13 cellular contexts compared by ENCODE assay signal in genomic region chr2:187549951-187550555, GRCh38. TPM values are rescaled to one million over a fixed set of nuclear protein-coding genes. Genes with fewer than 3 reads are reported as not detected.
DNase-seq lines count a peak whose midpoint lies in the region; ATAC-seq and TF ChIP-seq lines count a peak whose summit lies in the region.
"Had no signal": no experiment of that assay in that cellular context is flagged by ENCODE, and none has a peak within 500 bp of the region (broad histone marks: within the 10 kb centered on the region; RNA-seq: fewer than 3 reads in every experiment).

No MANE protein-coding gene starts in this region.

- no peaks in the 10 kb centered on the region; the same call in 1 of the 2 replicates for H3K36me3 ChIP-seq in PC-3 (ENCODE audit: low read depth, low read length)
- no peaks in the 10 kb centered on the region for H3K36me3 ChIP-seq in duodenal mucosa (ENCODE audit: control insufficient read depth in 1 of 2, insufficient read depth in 2 of 2, low read length in 2 of 2)
- H3K36me3 ChIP-seq in mucosa of descending colon (ENCODE audit: low read depth), result no peaks in the 10 kb centered on the region
- no peaks in the 10 kb centered on the region for H3K36me3 ChIP-seq in tibial artery

- CTCF ChIA-PET in PC-3 (lab: Charles Lee), result no interaction called here

- peaks cover 51% of the 10 kb centered on the region for H3K79me2 ChIP-seq in PC-3 (ENCODE audit: low read length)

- no peak overlapping the region for H3K4me3 ChIP-seq in PC-3 (ENCODE audit: low read length)
- H3K4me3 ChIP-seq in duodenal mucosa (ENCODE audit: low read depth in 1 of 2, low read length in 2 of 2), result peak overlapping the region; percentile 40 to 42
- no peak overlapping the region for H3K4me3 ChIP-seq in mucosa of descending colon
- peak overlapping the region; percentile 60 to 65 for H3K4me3 ChIP-seq in tibial artery

- H3K4me1 ChIP-seq in PC-3 (ENCODE audit: insufficient read depth, low read length) (peaks cover 87% of the 10 kb centered on the region), duodenal mucosa (ENCODE audit: control insufficient read depth in 1 of 2, insufficient read depth in 2 of 2, low read length in 2 of 2) (peaks cover 5 to 15% of the 10 kb centered on the region in 2 donors), mucosa of descending colon (ENCODE audit: low read depth) (peaks cover 11% of the 10 kb centered on the region), tibial artery (peaks cover 0 to 77% (median 17%) of the 10 kb centered on the region in 4 donors)

- H3F3A ChIP-seq in PC-3 (ENCODE audit: low read length, unreplicated experiment), result peaks cover 2% of the 10 kb centered on the region

- TF ChIP-seq CTCF in PC-3 (conservative IDR thresholded peaks at IDR 0.05; ENCODE audit: low read depth, low read length) (no peak), mucosa of descending colon (IDR thresholded peaks at IDR 0.05) (no peak), tibial artery (IDR thresholded peaks at IDR 0.05) (no peak)

- peak overlapping the region; percentile 97 for H3K27ac ChIP-seq in PC-3 (ENCODE audit: low read length)
- H3K27ac ChIP-seq in duodenal mucosa (ENCODE audit: low read depth, low read length), result peak overlapping the region; percentile 4
- peak overlapping the region; percentile 77 to 80 for H3K27ac ChIP-seq in tibial artery
- H3K27ac ChIP-seq: KMS-11 had no signal

- ATAC-seq in PC-3, result no peak
- peak; percentile 31 for ATAC-seq in mucosa of descending colon
- ATAC-seq in HG03520 (IDR thresholded peaks at IDR 0.05; ENCODE audit: unreplicated experiment), result no peak
- ATAC-seq: CD8-positive, alpha-beta T cell had no signal

- 0 out of 2 replicates have a peak overlapping the region, but pooled peaks have one; percentile 47 for H3K9ac ChIP-seq in PC-3 (ENCODE audit: low read length)
- H3K9ac ChIP-seq in duodenal mucosa (ENCODE audit: low read depth in 1 of 2, low read length in 2 of 2), result no peak overlapping the region
- H3K9ac ChIP-seq: KMS-11 had no signal

- DNase-seq in PC-3 (no peak), mucosa of descending colon (no peak), tibial artery (no peak), GF-D8 (lab: John Stamatoyannopoulos, UW) (no peak)
- DNase-seq in stimulated activated CD4-positive, alpha-beta T cell treated with anti-CD3 and anti-CD28 coated beads, Interleukin-4, amount 100 ng/mL, for 4 hours, result no peak
- DNase-seq: activated B cell treated with CpG ODN at 0.5 μM for 24 hours; activated T-cell treated with anti-CD3 and anti-CD28 coated beads for 4 hours; CD8-positive, alpha-beta T cell; NCI-H187 treated with DMSO at 0.1 percent for 48 hours; NCI-H82 had no signal

- intact Hi-C loops in PC-3 (cut with micrococcal nuclease) (no loop called here), mucosa of descending colon (cut with DNase I, micrococcal nuclease) (no loop called here), tibial artery (cut with DNase I; ENCODE audit: low total_unique reads) (no loop called here)

- H3K9me2 ChIP-seq in PC-3 (replicated peaks; ENCODE audit: low read length), result no peaks in the 10 kb centered on the region

- peak overlapping the region; percentile 25 for H3K4me2 ChIP-seq in PC-3 (ENCODE audit: low read length)
- H3K4me2 ChIP-seq: KMS-11 had no signal

- POLR2A ChIA-PET in PC-3 (lab: Charles Lee; ENCODE audit: unreplicated experiment), result no interaction called here

- H3K27me3 ChIP-seq in PC-3 (ENCODE audit: low read length), result no peaks in the 10 kb centered on the region
- no peaks in the 10 kb centered on the region for H3K27me3 ChIP-seq in duodenal mucosa (ENCODE audit: control insufficient read depth in 1 of 2, insufficient read depth in 2 of 2, low read length in 2 of 2)
- no peaks in the 10 kb centered on the region for H3K27me3 ChIP-seq in tibial artery

- no peak overlapping the region for H2AFZ ChIP-seq in PC-3 (ENCODE audit: low read length)

- H3K9me3 ChIP-seq in PC-3 (ENCODE audit: low read length), result no peaks in the 10 kb centered on the region
- no peaks in the 10 kb centered on the region for H3K9me3 ChIP-seq in duodenal mucosa (ENCODE audit: control insufficient read depth in 1 of 2, low read length in 2 of 2)
- H3K9me3 ChIP-seq in mucosa of descending colon, result no peaks in the 10 kb centered on the region
- no peaks in the 10 kb centered on the region for H3K9me3 ChIP-seq in tibial artery

- no TSS peak for BruUV-seq in PC-3 (replicated peaks; lab: Mats Ljungman, UMichigan)

- H4K20me1 ChIP-seq in PC-3 (ENCODE audit: low read length), result no peaks in the 10 kb centered on the region

RNA-seq across cellular contexts. Expression of gene TFPI, which starts 4.2 kb away (rescaled TPM):
- total RNA-seq in PC-3 (2014; rRNA removed) (15.0 and 16.0 TPM in 2 replicates), mucosa of descending colon (10 to 100 TPM; 16.3 to 46.7 (median 31.5) TPM)
- total RNA-seq: activated B cell treated with CpG ODN at 0.5 μM for 24 hours; CD8-positive, alpha-beta T cell had no signal

Comparison
In these comparisons a context has a peak if more than half of its experiments do, and no peak if none do; other contexts are left out.
1. H3K27ac ChIP-seq: peak in every context shown above with its lines; median percentile 97 in PC-3; 78 in tibial artery; 4 in duodenal mucosa.
2. H3K4me3 ChIP-seq: peak in duodenal mucosa (2 of 2) and tibial artery (2 of 2); none in PC-3 (single experiment) and mucosa of descending colon (single experiment).